In genomic region chr5:34486160-34486765, GRCh38 we compare ENCODE assay signal across 8 cellular contexts.
DNase-seq lines count a peak whose midpoint lies in the region; ATAC-seq, FAIRE-seq and TF ChIP-seq lines count a peak whose summit lies in the region.

No MANE protein-coding gene starts in this region.

- WGBS in sigmoid colon, 2 donors, result 22 to 26% methylated on average over 14 of the region's 14 CpGs

- CTCF ChIA-PET in T-cell (lab: Charles Lee), result interaction anchor here (0.6 to 1.9 kb wide), 6 partner anchors 11 to 429 kb away, joined by 3 to 10 read pairs (median 4); partner anchors contain the start of genes BRIX1 (in 1 of the 2) and RAD1 (in 1 of the 2)

- H3K36me3 ChIP-seq in sigmoid colon, result no peaks in the 10 kb centered on the region

- H3K36me3 Mint-ChIP-seq in T-cell, result no peaks in the 10 kb centered on the region

- H3K27me3 Mint-ChIP-seq in T-cell, result peaks cover 22 to 29% of the 10 kb centered on the region in 2 donors

- TF ChIP-seq CTCF in sigmoid colon (IDR thresholded peaks at IDR 0.05), result peak; percentile 54 to 88 (median 84)

- no peaks in the 10 kb centered on the region for H3K9me3 Mint-ChIP-seq in T-cell

- H3K4me3 Mint-ChIP-seq in T-cell, result no peak overlapping the region

- H3K27ac Mint-ChIP-seq in T-cell, result no peak overlapping the region

- H3K4me3 ChIP-seq in sigmoid colon, result no peak overlapping the region

- TF ChIP-seq EP300 in sigmoid colon (IDR thresholded peaks at IDR 0.05), result no peak

- TF ChIP-seq POLR2A in sigmoid colon (IDR thresholded peaks at IDR 0.05) (no peak), GM12892 (IDR thresholded peaks at IDR 0.05; ENCODE audit: low read depth, low read length) (no peak)

- no peaks in the 10 kb centered on the region for H3K9me3 ChIP-seq in sigmoid colon

- H3K4me1 ChIP-seq in sigmoid colon, result peaks cover 0 to 34% (median 25%) of the 10 kb centered on the region in 4 donors

- H3K4me1 Mint-ChIP-seq in T-cell, result peaks cover 3 to 6% (median 3%) of the 10 kb centered on the region in 3 donors

- FAIRE-seq in GM12892 (lab: Jason Lieb, UNC), result no peak

- H3K27me3 ChIP-seq in sigmoid colon, result no peaks in the 10 kb centered on the region

- intact Hi-C loops in sigmoid colon (cut with DNase I), result loop anchor here (1.0 to 10.0 kb wide), 5 partner anchors 37 to 481 kb away; partner anchors contain the start of genes AMACR, RAI14 and TTC23L

- peak; percentile 83 for DNase-seq in CD1c-positive myeloid dendritic cell (ENCODE audit: extremely low spot score)
- DNase-seq in NCI-H1694 (lab: John Stamatoyannopoulos, UW), result peak; percentile 91
- DNase-seq in T-cell, result peak in 31 of 34 experiments; percentile 20 to 65 (median 50)
- peak in 56 of 58 donors; percentile 24 to 89 (median 72) for DNase-seq in anterior cingulate cortex (lab: John Stamatoyannopoulos, UW)
- DNase-seq in hepatic stellate cell (ENCODE audit: low spot score), result peak; percentile 66
- DNase-seq in sigmoid colon, result peak; percentile 89
- DNase-seq in GM12892 (ENCODE audit: insufficient read length), result no peak

- peak overlapping the region; percentile 61 to 76 (median 73) for H3K27ac ChIP-seq in sigmoid colon

- POLR2A ChIA-PET in T-cell (lab: Charles Lee), result interaction anchor here in 1 of 2 donors (0.6 kb wide), 1 partner anchor 407 kb away, joined by 3 read pairs; no protein-coding TSS in a partner anchor

- peak; percentile 78 for ATAC-seq in GM21529 (IDR thresholded peaks at IDR 0.05; ENCODE audit: unreplicated experiment)
- ATAC-seq in T-cell (replicated peaks in 1 of 4), result no peak
